Comparison of ENCODE assay signal across 1 cellular context in genomic region chr2:229130522-229130921, GRCh38.
TF ChIP-seq lines count a peak whose summit lies in the region.

No MANE protein-coding gene starts in this region.

TF ChIP-seq in WTC11, 78 proteins besides CTCF, POLR2A, EP300 and RAD21 (continued from another document):
- no peak for TF ChIP-seq USF2 (CRISPR knock-in tag; IDR thresholded peaks at IDR 0.05)
- no peak for TF ChIP-seq ARID4B (CRISPR knock-in tag; IDR thresholded peaks at IDR 0.05; ENCODE audit: borderline replicate concordance)
- TF ChIP-seq ZNF532 (CRISPR knock-in tag; IDR thresholded peaks at IDR 0.05; ENCODE audit: borderline replicate concordance), result no peak
- no peak for TF ChIP-seq E2F5 (CRISPR knock-in tag; IDR thresholded peaks at IDR 0.05)
